Comparison of ENCODE assay signal across 16 cellular contexts in the genomic region with DNA sequence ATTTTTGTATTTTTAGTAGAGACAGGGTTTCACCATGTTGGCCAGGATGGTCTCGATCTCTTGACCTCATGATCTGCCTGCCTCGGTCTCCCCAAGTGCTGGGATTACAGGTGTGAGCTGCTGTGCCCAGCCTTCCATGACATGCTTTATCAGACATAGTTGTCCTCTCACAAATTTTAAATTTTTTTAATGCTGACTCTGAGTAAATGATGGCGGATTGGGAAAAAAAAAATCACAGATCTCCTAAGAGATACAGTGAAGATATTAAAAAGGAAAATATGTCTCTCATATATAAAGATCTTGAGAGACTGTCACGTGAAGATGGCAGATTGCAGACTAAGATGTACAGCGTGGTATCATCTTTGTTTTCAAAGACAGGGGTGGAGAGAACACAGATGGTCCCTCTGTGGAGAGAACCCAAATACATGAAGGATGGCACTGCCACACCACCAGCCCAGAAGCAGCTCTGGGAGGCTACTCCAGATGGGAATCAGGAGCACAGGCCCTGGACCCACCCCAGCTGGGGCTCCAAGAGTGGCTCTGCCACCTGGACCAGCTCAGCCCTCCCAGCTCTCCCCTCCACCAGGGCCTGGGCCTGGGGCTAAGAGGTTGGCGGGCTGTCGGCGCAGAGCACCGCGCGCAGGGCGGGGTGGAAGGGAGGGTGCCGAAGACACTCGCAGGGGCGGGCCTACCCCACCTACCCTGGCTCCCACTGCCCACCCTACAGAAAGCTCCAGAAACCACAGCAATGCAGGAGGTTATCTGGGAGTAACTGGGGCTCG. TPM values are rescaled to one million over a fixed set of nuclear protein-coding genes. Genes with fewer than 3 reads are reported as not detected.
"Had no signal": no experiment of that assay in that cellular context is flagged by ENCODE, and none has a peak within 500 bp of the region (broad histone marks: within the 10 kb centered on the region; RNA-seq: fewer than 3 reads in every experiment).

No MANE protein-coding gene starts in this region.

- FAIRE-seq: islet of Langerhans had no signal

- DNase-seq: activated CD4-positive, alpha-beta memory T cell treated with anti-CD3 and anti-CD28 coated beads for 36 hours; activated naive CD4-positive, alpha-beta T cell; activated T-cell treated with anti-CD3 and anti-CD28 coated beads, Interleukin-2, amount 50 U/mL, for 48 hours; dermis blood vessel endothelial cell; ovary; stimulated activated CD4-positive, alpha-beta T cell treated with anti-CD3 and anti-CD28 coated beads, Interleukin-15, amount 100 ng/mL, for 24 hours; stimulated activated CD4-positive, alpha-beta T cell treated with anti-CD3 and anti-CD28 coated beads, Interleukin-4, amount 100 ng/mL, for 24 hours; T-helper 9 cell; transverse colon had no signal

- H3K27ac Mint-ChIP-seq: activated CD4-positive, alpha-beta memory T cell treated with anti-CD3 and anti-CD28 coated beads for 36 hours; memory B cell had no signal

- H3K27me3 Mint-ChIP-seq: activated CD4-positive, alpha-beta memory T cell treated with anti-CD3 and anti-CD28 coated beads for 36 hours; memory B cell had no signal

- H3K9me3 Mint-ChIP-seq: activated CD4-positive, alpha-beta memory T cell treated with anti-CD3 and anti-CD28 coated beads for 36 hours; memory B cell had no signal

- H3K4me3 Mint-ChIP-seq: activated CD4-positive, alpha-beta memory T cell treated with anti-CD3 and anti-CD28 coated beads for 36 hours; memory B cell had no signal

RNA-seq across cellular contexts. Expression of gene CCNP, which starts 20.0 kb away (rescaled TPM):
- total RNA-seq: activated CD4-positive, alpha-beta memory T cell treated with anti-CD3 and anti-CD28 coated beads for 36 hours; skeletal muscle tissue had no signal

RNA-seq across cellular contexts. Expression of gene TTC9B, which starts 28.3 kb away (rescaled TPM):
- total RNA-seq: activated CD4-positive, alpha-beta memory T cell treated with anti-CD3 and anti-CD28 coated beads for 36 hours; dermis blood vessel endothelial cell; esophagus muscularis mucosa; fibroblast of villous mesenchyme; left lobe of liver; ovary; renal cortical epithelial cell; skeletal muscle tissue; transverse colon had no signal
- polyA plus RNA-seq: ovary had no signal
